Comparison of ENCODE assay signal across 13 cellular contexts in genomic region chr11:17921620-17922473, GRCh38.
A peak's percentile ranks its signal among the peaks of the same experiment; 100 is the strongest.
DNase-seq lines count a peak whose midpoint lies in the region; ATAC-seq and TF ChIP-seq lines count a peak whose summit lies in the region.
"Had no signal": no experiment of that assay in that cellular context is flagged by ENCODE, and none has a peak within 500 bp of the region (broad histone marks: within the 10 kb centered on the region; RNA-seq: fewer than 3 reads in every experiment).

No MANE protein-coding gene starts in this region.

- H3K4me2 ChIP-seq in neural progenitor cell: peak overlapping the region; percentile 43

- no peak overlapping the region for H3K9ac ChIP-seq in neural progenitor cell

- ATAC-seq in HG02798 (IDR thresholded peaks at IDR 0.05; ENCODE audit: poor library complexity, unreplicated experiment) (no peak), GM18502 (IDR thresholded peaks at IDR 0.05; ENCODE audit: poor library complexity, unreplicated experiment) (no peak), GM21515 (IDR thresholded peaks at IDR 0.05; ENCODE audit: unreplicated experiment) (no peak)

- H4K20me1 ChIP-seq in neural progenitor cell (ENCODE audit: low read depth): peaks cover 11% of the 10 kb centered on the region

- H3K4me3 ChIP-seq in neural progenitor cell: no peak overlapping the region

- no peaks in the 10 kb centered on the region for H3K36me3 ChIP-seq in neural progenitor cell

- H3K27me3 ChIP-seq in neural progenitor cell: no peaks in the 10 kb centered on the region

- H3K27ac ChIP-seq in neural progenitor cell: no peak overlapping the region

- H3K36me3 Mint-ChIP-seq in CD14-positive monocyte: peaks cover 11 to 42% of the 10 kb centered on the region in 2 donors
- H3K36me3 Mint-ChIP-seq in neural progenitor cell: peaks cover 1% of the 10 kb centered on the region

- H2AFZ ChIP-seq in neural progenitor cell (replicated peaks): no peak overlapping the region

- H3K79me2 ChIP-seq in neural progenitor cell (ENCODE audit: low read depth): no peaks in the 10 kb centered on the region

- H3K9me3 Mint-ChIP-seq in CD14-positive monocyte (no peaks in the 10 kb centered on the region), neural progenitor cell (no peaks in the 10 kb centered on the region)

- TF ChIP-seq CTCF in CD14-positive monocyte (IDR thresholded peaks at IDR 0.05) (no peak), neural progenitor cell (IDR thresholded peaks at IDR 0.05) (no peak)

- no peaks in the 10 kb centered on the region for H3K9me3 ChIP-seq in neural progenitor cell (ENCODE audit: low read depth)

- H3K4me1 ChIP-seq in neural progenitor cell: peaks cover 15% of the 10 kb centered on the region

- peak overlapping the region in 5 of 7 donors; percentile 7 to 91 (median 81) for H3K27ac Mint-ChIP-seq in CD14-positive monocyte
- H3K27ac Mint-ChIP-seq in neural progenitor cell: no peak overlapping the region

- intact Hi-C loops in CD14-positive monocyte (cut with micrococcal nuclease): no loop called here

- no peaks in the 10 kb centered on the region for H3F3A ChIP-seq in neural progenitor cell (ENCODE audit: low read depth)

- H3K27me3 Mint-ChIP-seq in CD14-positive monocyte (ENCODE audit: low read depth in 3 of 3) (peaks cover 0 to under 1% (median 0%) of the 10 kb centered on the region in 3 donors), neural progenitor cell (ENCODE audit: insufficient read depth, low read depth) (no peaks in the 10 kb centered on the region)

- DNase-seq in CD14-positive monocyte (ENCODE audit: low spot score) (no peak), Kasumi-1 (lab: John Stamatoyannopoulos, UW) (peak; percentile 10 to 16), cerebellar cortex (ENCODE audit: low spot score) (peak; percentile 44), neural progenitor cell (ENCODE audit: low spot score) (no peak), NCI-H1436 treated with DMSO at 0.1 percent for 48 hours (lab: John Stamatoyannopoulos, UW) (no peak)
- DNase-seq: activated CD4-positive, CD25-positive, alpha-beta regulatory T cell treated with anti-CD3 and anti-CD28 coated beads, Interleukin-2, amount 50 U/mL, for 72 hours; aorta; hippocampal formation; NCI-H748 treated with DMSO at 0.1 percent for 48 hours; stimulated activated naive CD4-positive, alpha-beta T cell had no signal

- H3K4me1 Mint-ChIP-seq in CD14-positive monocyte (peaks cover 42% of the 10 kb centered on the region), neural progenitor cell (peaks cover 7% of the 10 kb centered on the region)

- H3K4me3 Mint-ChIP-seq in CD14-positive monocyte (peak overlapping the region; percentile 17 to 46), neural progenitor cell (no peak overlapping the region)

Comparison
In these comparisons a context has a peak if more than half of its experiments do, and no peak if none do; other contexts are left out.
1. DNase-seq: peak in Kasumi-1 (2 of 2) and cerebellar cortex (single experiment); none in CD14-positive monocyte (single experiment), neural progenitor cell (single experiment) and NCI-H1436 treated with DMSO at 0.1 percent for 48 hours (single experiment).